Comparison of ENCODE assay signal across 33 cellular contexts in the genomic region with DNA sequence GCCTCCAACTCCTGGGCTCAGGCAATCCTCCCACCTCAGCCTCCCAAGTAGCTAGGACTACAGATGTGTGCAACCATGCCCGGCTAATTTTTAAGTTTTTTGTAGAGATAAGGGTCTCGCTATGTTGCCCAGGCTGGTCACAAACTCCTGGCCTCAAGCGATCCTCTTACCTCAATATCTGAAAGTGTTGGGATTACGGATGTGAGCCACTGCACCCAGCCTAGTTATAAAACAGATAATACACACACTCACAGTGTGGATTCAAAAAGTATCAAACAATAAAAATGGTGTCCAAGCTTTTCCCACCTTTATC. TPM values are rescaled to one million over a fixed set of nuclear protein-coding genes. Genes with fewer than 3 reads are reported as not detected.
"Had no signal": no experiment of that assay in that cellular context is flagged by ENCODE, and none has a peak within 500 bp of the region (broad histone marks: within the 10 kb centered on the region; RNA-seq: fewer than 3 reads in every experiment).

No MANE protein-coding gene starts in this region.

- H3K36me3 ChIP-seq: colonic mucosa, esophagus squamous epithelium, heart right ventricle, WERI-Rb-1 had no signal

- H3K4me3 ChIP-seq: body of pancreas, colonic mucosa, esophagus squamous epithelium, gastroesophageal sphincter, heart right ventricle had no signal

- H3K36me3 Mint-ChIP-seq: activated CD8-positive, alpha-beta memory T cell treated with anti-CD3 and anti-CD28 coated beads, Interleukin-2, amount 10 ng/mL, durations not matched to agents 7 days and 5 days; activated naive CD4-positive, alpha-beta T cell treated with anti-CD3 and anti-CD28 coated beads, Interleukin-2, amount 50 U/mL, for 24 hours; activated naive CD8-positive, alpha-beta T cell treated with anti-CD3 and anti-CD28 coated beads, Interleukin-2, amount 10 ng/mL, durations not matched to agents 7 days and 5 days had no signal

- H3K27me3 Mint-ChIP-seq: activated B cell treated with CpG ODN at 0.5 μM for 24 hours; activated CD8-positive, alpha-beta memory T cell treated with anti-CD3 and anti-CD28 coated beads, Interleukin-2, amount 10 ng/mL, durations not matched to agents 7 days and 5 days; activated naive CD4-positive, alpha-beta T cell treated with anti-CD3 and anti-CD28 coated beads, Interleukin-2, amount 50 U/mL, for 24 hours; activated naive CD8-positive, alpha-beta T cell treated with anti-CD3 and anti-CD28 coated beads, Interleukin-2, amount 10 ng/mL, durations not matched to agents 7 days and 5 days; T-helper 17 cell had no signal

- H3K27me3 ChIP-seq: body of pancreas, colonic mucosa had no signal

- H3K4me1 Mint-ChIP-seq: activated CD8-positive, alpha-beta memory T cell treated with anti-CD3 and anti-CD28 coated beads, Interleukin-2, amount 10 ng/mL, durations not matched to agents 7 days and 5 days; activated naive CD4-positive, alpha-beta T cell treated with anti-CD3 and anti-CD28 coated beads, Interleukin-2, amount 50 U/mL, for 24 hours; activated naive CD8-positive, alpha-beta T cell treated with anti-CD3 and anti-CD28 coated beads, Interleukin-2, amount 10 ng/mL, durations not matched to agents 7 days and 5 days; T-helper 17 cell had no signal

- H3K27ac ChIP-seq: body of pancreas, colonic mucosa, epithelial cell of prostate, esophagus squamous epithelium, gastroesophageal sphincter, heart right ventricle, WERI-Rb-1 had no signal

- H3K4me3 Mint-ChIP-seq: activated B cell treated with CpG ODN at 0.5 μM for 24 hours; activated CD8-positive, alpha-beta memory T cell treated with anti-CD3 and anti-CD28 coated beads, Interleukin-2, amount 10 ng/mL, durations not matched to agents 7 days and 5 days; activated CD8-positive, alpha-beta T cell treated with anti-CD3 and anti-CD28 coated beads, Interleukin-2, amount 10 ng/mL, durations not matched to agents 7 days and 5 days; activated naive CD4-positive, alpha-beta T cell treated with anti-CD3 and anti-CD28 coated beads for 36 hours; activated naive CD4-positive, alpha-beta T cell treated with anti-CD3 and anti-CD28 coated beads, Interleukin-2, amount 50 U/mL, for 24 hours; activated naive CD8-positive, alpha-beta T cell treated with anti-CD3 and anti-CD28 coated beads, Interleukin-2, amount 10 ng/mL, durations not matched to agents 7 days and 5 days; activated T-helper 1 cell treated with anti-CD3 and anti-CD28 coated beads, Interleukin-12 subunit alpha, Interleukin-12 subunit beta, Interleukin-2, Interleukin-4 antibody, amounts not matched to agents 30 ng/mL and 10 ng/mL and 1 ng/mL, durations not matched to agents 14 hours and 24 hours and 36 hours; T-helper 17 cell; T-helper 2 cell treated with Interferon-gamma antibody and Interleukin-4, amounts not matched to agents 5 μg/mL and 100 μg/mL, for 36 hours had no signal

- H3K27ac Mint-ChIP-seq: activated B cell treated with CpG ODN at 0.5 μM for 24 hours; activated CD8-positive, alpha-beta memory T cell treated with anti-CD3 and anti-CD28 coated beads, Interleukin-2, amount 10 ng/mL, durations not matched to agents 7 days and 5 days; activated CD8-positive, alpha-beta T cell treated with anti-CD3 and anti-CD28 coated beads, Interleukin-2, amount 10 ng/mL, durations not matched to agents 7 days and 5 days; activated naive CD4-positive, alpha-beta T cell treated with anti-CD3 and anti-CD28 coated beads for 36 hours; activated naive CD4-positive, alpha-beta T cell treated with anti-CD3 and anti-CD28 coated beads, Interleukin-2, amount 50 U/mL, for 24 hours; activated naive CD8-positive, alpha-beta T cell treated with anti-CD3 and anti-CD28 coated beads, Interleukin-2, amount 10 ng/mL, durations not matched to agents 7 days and 5 days; activated T-helper 1 cell treated with anti-CD3 and anti-CD28 coated beads, Interleukin-12 subunit alpha, Interleukin-12 subunit beta, Interleukin-2, Interleukin-4 antibody, amounts not matched to agents 30 ng/mL and 10 ng/mL and 1 ng/mL, durations not matched to agents 14 hours and 24 hours and 36 hours; activated T-helper 2 cell treated with anti-CD3 and anti-CD28 coated beads, Interferon-gamma antibody, Interleukin-2, Interleukin-4, amounts not matched to agents 10 μg/mL and 5 μg/mL and 100 μg/mL, durations not matched to agents 14 hours and 24 hours and 36 hours; T-helper 17 cell; T-helper 2 cell treated with Interferon-gamma antibody and Interleukin-4, amounts not matched to agents 5 μg/mL and 100 μg/mL, for 36 hours had no signal

- H3K4me1 ChIP-seq: body of pancreas, colonic mucosa, gastroesophageal sphincter had no signal

- H3K9me3 Mint-ChIP-seq: activated B cell treated with CpG ODN at 0.5 μM for 24 hours; activated naive CD4-positive, alpha-beta T cell treated with anti-CD3 and anti-CD28 coated beads for 36 hours; activated naive CD4-positive, alpha-beta T cell treated with anti-CD3 and anti-CD28 coated beads, Interleukin-2, amount 50 U/mL, for 24 hours; activated naive CD8-positive, alpha-beta T cell treated with anti-CD3 and anti-CD28 coated beads, Interleukin-2, amount 10 ng/mL, durations not matched to agents 7 days and 5 days; activated T-helper 1 cell treated with anti-CD3 and anti-CD28 coated beads, Interleukin-12 subunit alpha, Interleukin-12 subunit beta, Interleukin-2, Interleukin-4 antibody, amounts not matched to agents 30 ng/mL and 10 ng/mL and 1 ng/mL, durations not matched to agents 14 hours and 24 hours and 36 hours; activated T-helper 2 cell treated with anti-CD3 and anti-CD28 coated beads, Interferon-gamma antibody, Interleukin-2, Interleukin-4, amounts not matched to agents 10 μg/mL and 5 μg/mL and 100 μg/mL, durations not matched to agents 14 hours and 24 hours and 36 hours; T-helper 2 cell treated with Interferon-gamma antibody and Interleukin-4, amounts not matched to agents 5 μg/mL and 100 μg/mL, for 36 hours had no signal

- DNase-seq: activated B cell treated with CpG ODN at 0.5 μM for 24 hours; activated CD4-positive, alpha-beta T cell treated with anti-CD3 and anti-CD28 coated beads for 48 hours; activated CD4-positive, alpha-beta T cell treated with anti-CD3 and anti-CD28 coated beads, Interleukin-2, amount 50 U/mL, for 1 hour; activated CD4-positive, alpha-beta T cell treated with anti-CD3 and anti-CD28 coated beads, Interleukin-2, amount 50 U/mL, for 48 hours; activated CD8-positive, alpha-beta memory T cell treated with anti-CD3 and anti-CD28 coated beads, Interleukin-2, amount 10 ng/mL, durations not matched to agents 7 days and 5 days; activated CD8-positive, alpha-beta memory T cell treated with anti-CD3 and anti-CD28 coated beads, Interleukin-2, amount 50 U/mL, for 4 hours; activated CD8-positive, alpha-beta T cell treated with anti-CD3 and anti-CD28 coated beads, Interleukin-2, amount 10 ng/mL, durations not matched to agents 7 days and 5 days; activated effector memory CD4-positive, alpha-beta T cell treated with anti-CD3 and anti-CD28 coated beads, Interleukin-2, amount 50 U/mL, for 16 hours; activated naive CD4-positive, alpha-beta T cell treated with anti-CD3 and anti-CD28 coated beads for 36 hours; activated naive CD8-positive, alpha-beta T cell treated with anti-CD3 and anti-CD28 coated beads, Interleukin-2, amount 10 ng/mL, durations not matched to agents 7 days and 5 days; activated T-cell treated with anti-CD3 and anti-CD28 coated beads, Interleukin-2, amount 50 U/mL, for 1 hour; activated T-cell treated with anti-CD3 and anti-CD28 coated beads, Interleukin-2, amount 50 U/mL, for 48 hours; amniotic stem cell; anterior cingulate cortex; body of pancreas; caudate nucleus; colonic mucosa; effector CD8-positive, alpha-beta T cell; esophagus squamous epithelium; foreskin melanocyte; heart right ventricle; T-helper 1 cell; T-helper 17 cell; T1000; WERI-Rb-1 had no signal

- H3K9me3 ChIP-seq: body of pancreas, colonic mucosa, esophagus squamous epithelium, gastroesophageal sphincter, heart right ventricle had no signal

- ATAC-seq: activated CD4-positive, CD25-positive, alpha-beta regulatory T cell treated with anti-CD3 and anti-CD28 coated beads, Interleukin-2, amount 50 U/mL, for 24 hours; activated CD8-positive, alpha-beta memory T cell treated with anti-CD3 and anti-CD28 coated beads, Interleukin-2, amount 10 ng/mL, durations not matched to agents 7 days and 5 days; activated CD8-positive, alpha-beta T cell treated with anti-CD3 and anti-CD28 coated beads, Interleukin-2, amount 10 ng/mL, durations not matched to agents 7 days and 5 days; body of pancreas; gastroesophageal sphincter; heart right ventricle; T-helper 17 cell had no signal

RNA-seq across cellular contexts. Expression of a gene that starts 0.4 kb away (rescaled TPM):
- total RNA-seq: activated B cell treated with CpG ODN at 0.5 μM for 24 hours; activated CD8-positive, alpha-beta memory T cell treated with anti-CD3 and anti-CD28 coated beads for 36 hours; activated CD8-positive, alpha-beta memory T cell treated with anti-CD3 and anti-CD28 coated beads, Interleukin-2, amount 10 ng/mL, durations not matched to agents 7 days and 5 days; activated CD8-positive, alpha-beta T cell treated with anti-CD3 and anti-CD28 coated beads, Interleukin-2, amount 10 ng/mL, durations not matched to agents 7 days and 5 days; activated naive CD4-positive, alpha-beta T cell treated with anti-CD3 and anti-CD28 coated beads for 36 hours; body of pancreas; gastroesophageal sphincter had no signal
